22 cellular contexts compared by ENCODE assay signal in genomic region chr10:24262929-24263653, GRCh38. TPM values are rescaled to one million over a fixed set of nuclear protein-coding genes. Genes with fewer than 3 reads are reported as not detected.
A peak's percentile ranks its signal among the peaks of the same experiment; 100 is the strongest.
DNase-seq lines count a peak whose midpoint lies in the region; ATAC-seq and TF ChIP-seq lines count a peak whose summit lies in the region.
"Had no signal": no experiment of that assay in that cellular context is flagged by ENCODE, and none has a peak within 500 bp of the region (broad histone marks: within the 10 kb centered on the region; RNA-seq: fewer than 3 reads in every experiment).

No MANE protein-coding gene starts in this region.

- H3K9me3 ChIP-seq in adipocyte (ENCODE audit: control insufficient read depth, low read length) (no peaks in the 10 kb centered on the region), lower lobe of right lung (no peaks in the 10 kb centered on the region), testis (no peaks in the 10 kb centered on the region), neuronal stem cell (replicated peaks in 1 of 2; ENCODE audit: control insufficient read depth in 2 of 2, insufficient read depth in 1 of 2, low read depth in 1 of 2, low read length in 2 of 2) (peaks cover 0 to 3% of the 10 kb centered on the region in 2 donors)
- H3K9me3 ChIP-seq: BE2C, left lung, pancreas, SK-N-SH had no signal

- TF ChIP-seq POLR2A in testis (IDR thresholded peaks at IDR 0.05) = no peak

- no peak overlapping the region for H2AK5ac ChIP-seq in neuronal stem cell (ENCODE audit: low read depth, low read length)

- H2AFZ ChIP-seq in neuronal stem cell (ENCODE audit: low read length) = no peak overlapping the region

- H3K36me3 ChIP-seq in adipocyte (ENCODE audit: control insufficient read depth, insufficient read depth, low read length, severe bottlenecking) = no peaks in the 10 kb centered on the region
- H3K36me3 ChIP-seq in lower lobe of right lung = no peaks in the 10 kb centered on the region
- no peaks in the 10 kb centered on the region for H3K36me3 ChIP-seq in testis (ENCODE audit: low read depth, missing control alignments)
- peaks cover 0 to 2% of the 10 kb centered on the region in 2 donors for H3K36me3 ChIP-seq in neuronal stem cell (replicated peaks in 1 of 2; ENCODE audit: control insufficient read depth in 2 of 2, insufficient read depth in 2 of 2, low read length in 2 of 2)
- H3K36me3 ChIP-seq: BE2C, left lung, pancreas had no signal

- H4K91ac ChIP-seq in neuronal stem cell (ENCODE audit: low read depth, low read length, poor library complexity) = no peak overlapping the region

- H3K4me3 ChIP-seq in adipocyte (ENCODE audit: low read length) (peak overlapping the region; percentile 51), lower lobe of right lung (no peak overlapping the region), testis (no peak overlapping the region), neuronal stem cell (ENCODE audit: low read length in 2 of 2) (no peak overlapping the region)
- H3K4me3 ChIP-seq: left lung, pancreas had no signal

- no peak overlapping the region for H4K8ac ChIP-seq in neuronal stem cell (ENCODE audit: low read depth, low read length)

- in situ Hi-C loops in GM13977 (cut with MboI; ENCODE audit: low pct_unique_long_range_greater_than_20kb, low sequenced_read_pairs, unreplicated experiment) = no loop called here

- DNase-seq in adipocyte (ENCODE audit: low read depth) (no peak), lower lobe of right lung (no peak), testis (peak; percentile 88), NCI-H1417 (lab: John Stamatoyannopoulos, UW) (no peak), neuronal stem cell (ENCODE audit: low spot score) (no peak), GM13977 (ENCODE audit: low spot score) (no peak)
- DNase-seq: activated CD8-positive, alpha-beta memory T cell treated with anti-CD3 and anti-CD28 coated beads, Interleukin-2, amount 10 ng/mL, durations not matched to agents 7 days and 5 days; BE2C; cerebellar nuclear complex; effector memory CD8-positive, alpha-beta T cell; foreskin fibroblast; left lung; naive B cell; NCI-H1092 treated with DMSO at 0.1 percent for 48 hours; NCI-H2171; NCI-H748 treated with DMSO at 0.1 percent for 48 hours; OCI-M1; pancreas; SK-N-SH; small intestine; stimulated activated CD4-positive, alpha-beta T cell treated with anti-CD3 and anti-CD28 coated beads, Interleukin-4, amount 100 ng/mL, for 4 hours had no signal

- H3K79me1 ChIP-seq in neuronal stem cell (ENCODE audit: low read depth, low read length) = peaks cover 2% of the 10 kb centered on the region

- peak overlapping the region; percentile 70 for H3K9ac ChIP-seq in adipocyte (ENCODE audit: low read length)
- no peak overlapping the region for H3K9ac ChIP-seq in neuronal stem cell (ENCODE audit: low read depth, low read length, poor library complexity)
- H3K9ac ChIP-seq: SK-N-SH had no signal

- no peak overlapping the region for H2BK15ac ChIP-seq in neuronal stem cell (ENCODE audit: low read length)

- H3K18ac ChIP-seq in neuronal stem cell (ENCODE audit: low read length) = no peak overlapping the region

- H3K4me1 ChIP-seq in adipocyte (ENCODE audit: control insufficient read depth, insufficient read depth, low read length) (peaks cover 40% of the 10 kb centered on the region), lower lobe of right lung (no peaks in the 10 kb centered on the region), testis (peaks cover 57% of the 10 kb centered on the region), neuronal stem cell (ENCODE audit: control insufficient read depth in 2 of 2, insufficient read depth in 1 of 2, low read depth in 1 of 2, low read length in 2 of 2) (peaks cover 7 to 9% of the 10 kb centered on the region in 2 donors)
- H3K4me1 ChIP-seq: BE2C, pancreas had no signal

- no peak overlapping the region for H3K14ac ChIP-seq in neuronal stem cell (ENCODE audit: low read length)

- H3K4ac ChIP-seq in neuronal stem cell (ENCODE audit: low read length) = no peak overlapping the region

- peak; percentile 88 for ATAC-seq in esophagus mucosa
- no peak for ATAC-seq in lower lobe of right lung
- ATAC-seq: activated CD8-positive, alpha-beta memory T cell treated with anti-CD3 and anti-CD28 coated beads, Interleukin-2, amount 10 ng/mL, durations not matched to agents 7 days and 5 days; effector memory CD8-positive, alpha-beta T cell; left lung had no signal

- H3K27me3 ChIP-seq in adipocyte (replicated peaks; ENCODE audit: control insufficient read depth, insufficient read depth, low read length) (no peaks in the 10 kb centered on the region), lower lobe of right lung (ENCODE audit: low read depth) (no peaks in the 10 kb centered on the region), testis (no peaks in the 10 kb centered on the region), neuronal stem cell (ENCODE audit: control insufficient read depth in 3 of 3, insufficient read depth in 3 of 3, low read depth in 1 of 3, low read length in 3 of 3) (no peaks in the 10 kb centered on the region)
- H3K27me3 ChIP-seq: BE2C, left lung, pancreas had no signal

- no peak overlapping the region for H2BK5ac ChIP-seq in neuronal stem cell (ENCODE audit: low read length)

- intact Hi-C loops in lower lobe of right lung (cut with DNase I) (no loop called here), testis (cut with DNase I; ENCODE audit: low total_unique reads) (no loop called here)

- H3K23ac ChIP-seq in neuronal stem cell (ENCODE audit: low read depth, low read length, poor library complexity) = no peak overlapping the region

- no peak overlapping the region for H2BK120ac ChIP-seq in neuronal stem cell (ENCODE audit: low read depth, low read length)

- no peak overlapping the region for H2BK12ac ChIP-seq in neuronal stem cell (ENCODE audit: low read length)

- TF ChIP-seq CTCF in lower lobe of right lung (IDR thresholded peaks at IDR 0.05) = no peak
- no peak for TF ChIP-seq CTCF in testis (IDR thresholded peaks at IDR 0.05)
- no peak for TF ChIP-seq CTCF in GM13977 (IDR thresholded peaks at IDR 0.05; ENCODE audit: extremely low read depth, insufficient read depth, missing control alignments)

- H3K27ac ChIP-seq in lower lobe of right lung (peak overlapping the region; percentile 24), testis (peak overlapping the region; percentile 69 to 77), neuronal stem cell (replicated peaks; ENCODE audit: low read length) (no peak overlapping the region)
- H3K27ac ChIP-seq: left lung had no signal

- no peak overlapping the region for H3K4me2 ChIP-seq in neuronal stem cell (ENCODE audit: insufficient read depth, low read length, poor library complexity, severe bottlenecking)
- H3K4me2 ChIP-seq: SK-N-SH had no signal

- 30 to 44% methylated on average over 8 of the region's 8 CpGs for WGBS in testis, 2 donors
- WGBS in neuronal stem cell (ENCODE audit: extremely low coverage in 2 of 2, insufficient read length in 2 of 2, insufficient replicate concordance in 1 of 2), 2 donors = no CpG with 5 or more reads among the region's 8 CpGs

RNA-seq across cellular contexts. Expression of gene KIAA1217, which starts 54.2 kb away (rescaled TPM):
- total RNA-seq in esophagus mucosa (69.4 TPM), lower lobe of right lung (37.2 TPM), testis (100 to 1,000 TPM; 134 to 197 TPM)
- 40.0 TPM for polyA plus RNA-seq in testis (ENCODE audit: insufficient read depth, low read depth, low replicate concordance)
- 5.6 TPM for polyA plus RNA-seq in neuronal stem cell (2013, experiment 1 of 2)
- 5.9 TPM for polyA plus RNA-seq in neuronal stem cell (2013, experiment 2 of 2)
